In genomic region chr14:100469632-100470522, GRCh38 we compare ENCODE assay signal across 17 cellular contexts.
A peak's percentile ranks its signal among the peaks of the same experiment; 100 is the strongest.
DNase-seq lines count a peak whose midpoint lies in the region; ATAC-seq and TF ChIP-seq lines count a peak whose summit lies in the region.
"Had no signal": no experiment of that assay in that cellular context is flagged by ENCODE, and none has a peak within 500 bp of the region (broad histone marks: within the 10 kb centered on the region; RNA-seq: fewer than 3 reads in every experiment).

No MANE protein-coding gene starts in this region.

- CTCF ChIA-PET in Panc1 (lab: Charles Lee) = no interaction called here

- 97% methylated on average over 6 of the region's 6 CpGs for WGBS in prostate gland

- no peaks in the 10 kb centered on the region for H3K27me3 Mint-ChIP-seq in activated T-cell treated with anti-CD3 and anti-CD28 coated beads, Interleukin-2, amount 50 U/mL, for 4 hours (ENCODE audit: low read depth)
- no peaks in the 10 kb centered on the region for H3K27me3 Mint-ChIP-seq in CD4-positive, CD25-positive, alpha-beta regulatory T cell

- no TSS peak for BruUV-seq in Panc1 (replicated peaks; lab: Mats Ljungman, UMichigan)

- in situ Hi-C loops in Panc1 (cut with HindIII; ENCODE audit: low pct_unique_long_range_greater_than_20kb, low sequenced_read_pairs) = no loop called here

- TF ChIP-seq CTCF in Panc1 (IDR thresholded peaks at IDR 0.05) (no peak), prostate gland (IDR thresholded peaks at IDR 0.05) (no peak)

- peak; percentile 35 to 69 for ATAC-seq in activated T-cell treated with anti-CD3 and anti-CD28 coated beads, Interleukin-2, amount 50 U/mL, for 4 hours
- peak; percentile 43 to 62 for ATAC-seq in CD4-positive, CD25-positive, alpha-beta regulatory T cell (ENCODE audit: low read depth in 2 of 2)
- no peak for ATAC-seq in Panc1
- ATAC-seq in esophagus mucosa = no peak

- no peak overlapping the region for H3K27ac Mint-ChIP-seq in CD4-positive, CD25-positive, alpha-beta regulatory T cell

- no peaks in the 10 kb centered on the region for H3K36me3 ChIP-seq in CD4-positive, CD25-positive, alpha-beta regulatory T cell (ENCODE audit: control insufficient read depth, insufficient read depth, low read length)
- H3K36me3 ChIP-seq in Panc1 (ENCODE audit: control insufficient read depth, insufficient read depth, low read length) (no peaks in the 10 kb centered on the region), prostate gland (no peaks in the 10 kb centered on the region)

- no peak overlapping the region for H3K4me3 Mint-ChIP-seq in activated T-cell treated with anti-CD3 and anti-CD28 coated beads, Interleukin-2, amount 50 U/mL, for 4 hours
- peak overlapping the region in 1 of 4 donors; percentile 2 for H3K4me3 Mint-ChIP-seq in CD4-positive, CD25-positive, alpha-beta regulatory T cell

- DNase-seq in activated T-cell treated with anti-CD3 and anti-CD28 coated beads, Interleukin-2, amount 50 U/mL, for 4 hours = no peak
- DNase-seq in activated T-cell treated with anti-CD3 and anti-CD28 coated beads for 4 hours (no peak), Panc1 (ENCODE audit: low read depth, low spot score) (no peak), iPS-NIHi7 (ENCODE audit: extremely low spot score) (peak; percentile 2), SKM-1 (lab: John Stamatoyannopoulos, UW; ENCODE audit: unreplicated experiment) (no peak), prostate gland (ENCODE audit: low spot score) (no peak)
- DNase-seq in CD4-positive, CD25-positive, alpha-beta regulatory T cell = peak in 1 of 3 donors; percentile 34
- DNase-seq: ACHN, AML-193, EL, NCI-H1048, NCI-H1436 treated with DMSO at 0.1 percent for 48 hours, NCI-H2081, NCI-H510A, NCI-H774 had no signal

- H3K9me3 Mint-ChIP-seq in activated T-cell treated with anti-CD3 and anti-CD28 coated beads, Interleukin-2, amount 50 U/mL, for 4 hours = no peaks in the 10 kb centered on the region
- H3K9me3 Mint-ChIP-seq in CD4-positive, CD25-positive, alpha-beta regulatory T cell = no peaks in the 10 kb centered on the region

- H3K27ac ChIP-seq in CD4-positive, CD25-positive, alpha-beta regulatory T cell (ENCODE audit: insufficient read depth, low read length, poor library complexity, severe bottlenecking) = no peak overlapping the region
- H3K27ac ChIP-seq in Panc1 (ENCODE audit: low read length) (peak overlapping the region; percentile 88), prostate gland (no peak overlapping the region)
- H3K27ac ChIP-seq: RWPE1 had no signal

- H3K27me3 ChIP-seq in CD4-positive, CD25-positive, alpha-beta regulatory T cell (ENCODE audit: control insufficient read depth, insufficient read depth, low read length) = no peaks in the 10 kb centered on the region
- H3K27me3 ChIP-seq in Panc1 (ENCODE audit: control insufficient read depth, insufficient read depth, low read length) = no peaks in the 10 kb centered on the region
- no peaks in the 10 kb centered on the region for H3K27me3 ChIP-seq in prostate gland (replicated peaks; ENCODE audit: insufficient read depth)

- POLR2A ChIA-PET in Panc1 (lab: Charles Lee) = no interaction called here

- intact Hi-C loops in Panc1 (cut with micrococcal nuclease; ENCODE audit: unreplicated experiment) (no loop called here), prostate gland (cut with DNase I) (no loop called here)

- H3K9me3 ChIP-seq in CD4-positive, CD25-positive, alpha-beta regulatory T cell (ENCODE audit: control insufficient read depth in 2 of 2, low read length in 2 of 2) = no peaks in the 10 kb centered on the region
- H3K9me3 ChIP-seq in Panc1 (ENCODE audit: control insufficient read depth, insufficient read depth, low read depth, low read length) (no peaks in the 10 kb centered on the region), prostate gland (no peaks in the 10 kb centered on the region)

- no peak for TF ChIP-seq POLR2A in prostate gland (IDR thresholded peaks at IDR 0.05)

- H3K4me1 Mint-ChIP-seq in activated T-cell treated with anti-CD3 and anti-CD28 coated beads, Interleukin-2, amount 50 U/mL, for 4 hours (ENCODE audit: low read depth) = peaks cover 3% of the 10 kb centered on the region
- H3K4me1 Mint-ChIP-seq in CD4-positive, CD25-positive, alpha-beta regulatory T cell = peaks cover 5 to 11% (median 9%) of the 10 kb centered on the region in 4 donors

- no peak overlapping the region for H3K4me3 ChIP-seq in CD4-positive, CD25-positive, alpha-beta regulatory T cell (ENCODE audit: low read depth, low read length)
- H3K4me3 ChIP-seq in Panc1 (ENCODE audit: low read depth in 2 of 2, low read length in 2 of 2) = no peak overlapping the region
- no peak overlapping the region for H3K4me3 ChIP-seq in prostate gland

- no peaks in the 10 kb centered on the region for H3K4me1 ChIP-seq in CD4-positive, CD25-positive, alpha-beta regulatory T cell (ENCODE audit: control insufficient read depth, insufficient read depth, low read length, poor library complexity, severe bottlenecking)
- H3K4me1 ChIP-seq in Panc1 (ENCODE audit: control insufficient read depth, insufficient read depth, low read length) (peaks cover 34% of the 10 kb centered on the region), prostate gland (replicated peaks) (no peaks in the 10 kb centered on the region)

- peaks cover 15% of the 10 kb centered on the region for H3K36me3 Mint-ChIP-seq in activated T-cell treated with anti-CD3 and anti-CD28 coated beads, Interleukin-2, amount 50 U/mL, for 4 hours (ENCODE audit: insufficient read depth)
- H3K36me3 Mint-ChIP-seq in CD4-positive, CD25-positive, alpha-beta regulatory T cell = peaks cover 15% of the 10 kb centered on the region

Comparison
In these comparisons a context has a peak if more than half of its experiments do, and no peak if none do; other contexts are left out.
1. ATAC-seq: peak in activated T-cell treated with anti-CD3 and anti-CD28 coated beads, Interleukin-2, amount 50 U/mL, for 4 hours (2 of 2) and CD4-positive, CD25-positive, alpha-beta regulatory T cell (2 of 2); none in Panc1 (single experiment) and esophagus mucosa (single experiment).